In genomic region chr1:201809876-201810275, GRCh38 we compare ENCODE assay signal across 1 cellular context.
TF ChIP-seq lines count a peak whose summit lies in the region.

No MANE protein-coding gene starts in this region.

TF ChIP-seq in HCT116, 20 proteins besides CTCF, POLR2A, EP300 and RAD21 (continued from another document):
- TF ChIP-seq REST (IDR thresholded peaks at IDR 0.05; ENCODE audit: low read depth) (no peak), EGR1 (IDR thresholded peaks at IDR 0.05; ENCODE audit: low read depth) (no peak)
TF ChIP-seq in HCT116: peak in this region for 0.
